Comparison of ENCODE assay signal across 8 cellular contexts in genomic region chr18:48675330-48675761, GRCh38.
DNase-seq lines count a peak whose midpoint lies in the region; ATAC-seq and TF ChIP-seq lines count a peak whose summit lies in the region.

No MANE protein-coding gene starts in this region.

- H3K27ac Mint-ChIP-seq in nephron progenitor cell, result no peak overlapping the region

- H3K36me3 Mint-ChIP-seq in nephron progenitor cell (ENCODE audit: low read depth), result peaks cover 16% of the 10 kb centered on the region

- H3K4me3 Mint-ChIP-seq in nephron progenitor cell, result no peak overlapping the region

- H3K4me3 ChIP-seq in HL-60 (replicated peaks; ENCODE audit: insufficient read depth, low read length), result no peak overlapping the region

- peaks cover 23% of the 10 kb centered on the region for H3K4me1 Mint-ChIP-seq in nephron progenitor cell

- H3K9me3 Mint-ChIP-seq in nephron progenitor cell, result peaks cover 15% of the 10 kb centered on the region

- in situ Hi-C loops in Caki2 (cut with HindIII; ENCODE audit: low pct_unique_long_range_greater_than_20kb, low sequenced_read_pairs), result no loop called here

- DNase-seq in Caki2 (ENCODE audit: low read depth) (peak; percentile 72), HL-60 (ENCODE audit: low read depth in 1 of 2, low spot score in 1 of 2) (peak; percentile 88 to 92), OCI-M1 (lab: John Stamatoyannopoulos, UW) (peak; percentile 87), fibroblast of gingiva (ENCODE audit: low read depth) (peak; percentile 77), nephron progenitor cell (peak; percentile 93)
- DNase-seq in activated T-cell treated with anti-CD3 and anti-CD28 coated beads, Interleukin-2, amount 50 U/mL, for 1 hour, result peak; percentile 84
- DNase-seq in stimulated activated naive CD4-positive, alpha-beta T cell (lab: John Stamatoyannopoulos, UW), result peak; percentile 49 to 77 (median 66)

- peak overlapping the region; percentile 86 for H3K27ac ChIP-seq in HL-60 (replicated peaks)

- no peaks in the 10 kb centered on the region for H3K27me3 ChIP-seq in HL-60 (ENCODE audit: insufficient read depth, poor library complexity, severe bottlenecking)

- no peaks in the 10 kb centered on the region for H3K27me3 Mint-ChIP-seq in nephron progenitor cell (ENCODE audit: low read depth, poor library complexity)

- TF ChIP-seq CTCF in HL-60 (IDR thresholded peaks at IDR 0.05; ENCODE audit: insufficient read depth, low read length), result peak; percentile 97
- peak; percentile 95 for TF ChIP-seq CTCF in nephron progenitor cell (IDR thresholded peaks at IDR 0.05)

- ATAC-seq in GM19463 (IDR thresholded peaks at IDR 0.05; ENCODE audit: unreplicated experiment), result peak; percentile 91
